Comparison of ENCODE assay signal across 2 cellular contexts in genomic region chrX:103585421-103586313, GRCh38.
TF ChIP-seq lines count a peak whose summit lies in the region.

Gene TCEAL4 (plus strand): TSS chrX:103585515. CDS start chrX:103586676, 1,161 bp downstream.

TF ChIP-seq in IMR-90, 13 proteins besides CTCF, POLR2A, EP300 and RAD21 (continued from another document):
- TF ChIP-seq MXI1 (IDR thresholded peaks at IDR 0.05; ENCODE audit: borderline replicate concordance, low read depth, low read length): no peak
- TF ChIP-seq ELK1 (IDR thresholded peaks at IDR 0.05; ENCODE audit: borderline replicate concordance, low read depth, low read length): no peak
- no peak for TF ChIP-seq MAFK (IDR thresholded peaks at IDR 0.05; ENCODE audit: low read depth, low read length)
- no peak for TF ChIP-seq SMC3 (IDR thresholded peaks at IDR 0.05; ENCODE audit: low read depth, low read length)
- peak; percentile 86 for TF ChIP-seq BHLHE40 (IDR thresholded peaks at IDR 0.05; ENCODE audit: low read depth, low read length)
- TF ChIP-seq USF2 (IDR thresholded peaks at IDR 0.05; ENCODE audit: low read depth, low read length): 0 out of 2 replicates have a peak, but pooled peaks have one; percentile 23
- no peak for TF ChIP-seq RFX5 (IDR thresholded peaks at IDR 0.05; ENCODE audit: low read depth, low read length)
- TF ChIP-seq FOS (IDR thresholded peaks at IDR 0.05; ENCODE audit: low read depth, low read length): no peak
TF ChIP-seq in IMR-90: peak in this region for 2.

TF ChIP-seq in SK-N-SH, 30 proteins besides CTCF, POLR2A, EP300 and RAD21 (continued from another document):
- TF ChIP-seq GABPA (IDR thresholded peaks at IDR 0.05; ENCODE audit: low read depth) (no peak), EZH2phosphoT487 (IDR thresholded peaks at IDR 0.05; ENCODE audit: borderline replicate concordance, low read depth) (no peak), POLR2AphosphoS5 (IDR thresholded peaks at IDR 0.05; ENCODE audit: low read depth, low read length) (peak; percentile 70), NFIC (IDR thresholded peaks at IDR 0.05; ENCODE audit: borderline replicate concordance) (no peak), MAX (IDR thresholded peaks at IDR 0.05; ENCODE audit: low read depth) (peak; percentile 2; the same call in 1 of the 2 replicates), YY1 (IDR thresholded peaks at IDR 0.05; ENCODE audit: low read depth) (peak; percentile 81; the same call in 1 of the 2 replicates), FOXJ3 (CRISPR knock-in tag; IDR thresholded peaks at IDR 0.05) (no peak)
TF ChIP-seq in SK-N-SH: peak in this region for 4.
